Comparison of ENCODE assay signal across 8 cellular contexts in the genomic region with DNA sequence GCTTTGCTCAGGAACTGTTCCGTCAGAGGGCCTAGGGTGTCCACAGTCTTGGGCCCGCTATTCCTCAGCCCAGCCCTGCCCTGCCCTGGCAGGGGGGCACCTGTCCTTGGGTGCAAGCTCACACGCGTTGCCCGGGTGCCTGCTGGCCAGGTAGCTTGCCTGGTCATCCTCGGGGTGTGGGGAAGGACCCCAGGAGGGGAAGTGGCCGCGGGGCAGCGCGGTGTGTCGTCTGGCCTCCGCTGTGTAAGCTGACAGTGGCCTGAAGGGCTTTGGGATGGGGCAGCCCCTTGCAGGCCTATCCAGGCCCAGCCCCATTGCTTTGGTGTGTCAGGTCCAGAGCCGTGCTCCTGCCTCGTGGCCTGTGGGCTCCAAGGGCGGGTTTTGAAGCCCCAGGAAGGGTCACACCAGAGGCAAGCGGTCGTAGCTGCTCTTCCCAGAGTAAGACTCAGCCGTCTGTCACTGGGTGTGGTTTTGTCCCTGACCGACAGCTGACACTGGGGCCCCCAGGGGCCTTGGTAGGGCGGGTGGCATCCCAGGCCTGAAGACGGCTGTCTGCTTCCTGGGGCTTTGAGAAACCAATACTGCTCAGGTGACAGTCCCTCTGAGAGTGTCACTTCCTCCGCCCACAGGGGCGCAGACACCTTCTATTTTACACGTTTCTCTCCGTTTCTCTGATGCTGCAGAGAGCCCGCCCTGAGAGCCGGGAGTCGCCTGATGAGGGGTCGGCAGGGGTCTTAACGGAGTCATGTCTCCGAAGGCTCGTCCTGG.
DNase-seq lines count a peak whose midpoint lies in the region; ATAC-seq and TF ChIP-seq lines count a peak whose summit lies in the region.

No MANE protein-coding gene starts in this region.

- POLR2A ChIA-PET in activated naive CD8-positive, alpha-beta T cell treated with anti-CD3 and anti-CD28 coated beads, Interleukin-2, amount 10 ng/mL, durations not matched to agents 7 days and 5 days (lab: Charles Lee): interaction anchor here (0.7 to 4.3 kb wide), 14 partner anchors 9 to 105 kb away, joined by 3 to 36 read pairs (median 5); a partner anchor contains a TSS

- H3K27ac ChIP-seq in SJCRH30: peak overlapping the region; percentile 75
- peak overlapping the region; percentile 11 to 62 for H3K27ac ChIP-seq in testis

- peaks cover 2% of the 10 kb centered on the region for H3K36me3 Mint-ChIP-seq in activated naive CD8-positive, alpha-beta T cell treated with anti-CD3 and anti-CD28 coated beads, Interleukin-2, amount 10 ng/mL, durations not matched to agents 7 days and 5 days
- no peaks in the 10 kb centered on the region for H3K36me3 Mint-ChIP-seq in neural crest cell (ENCODE audit: low read depth)

- H3K9me3 ChIP-seq in SJCRH30 (replicated peaks) (no peaks in the 10 kb centered on the region), testis (no peaks in the 10 kb centered on the region)

- H3K27ac Mint-ChIP-seq in activated naive CD8-positive, alpha-beta T cell treated with anti-CD3 and anti-CD28 coated beads, Interleukin-2, amount 10 ng/mL, durations not matched to agents 7 days and 5 days: peak overlapping the region; percentile 96
- peak overlapping the region; percentile 50 for H3K27ac Mint-ChIP-seq in neural crest cell (ENCODE audit: unreplicated experiment)

- no peaks in the 10 kb centered on the region for H3K9me3 Mint-ChIP-seq in activated naive CD8-positive, alpha-beta T cell treated with anti-CD3 and anti-CD28 coated beads, Interleukin-2, amount 10 ng/mL, durations not matched to agents 7 days and 5 days
- H3K9me3 Mint-ChIP-seq in neural crest cell: no peaks in the 10 kb centered on the region

- intact Hi-C loops in testis (cut with DNase I; ENCODE audit: low total_unique reads): no loop called here

- H3K4me3 ChIP-seq in SJCRH30 (peak overlapping the region; percentile 41), testis (no peak overlapping the region)

- H3K27me3 ChIP-seq in SJCRH30 (no peaks in the 10 kb centered on the region), testis (no peaks in the 10 kb centered on the region)

- peak; percentile 60 to 62 for DNase-seq in SJCRH30
- DNase-seq in activated naive CD8-positive, alpha-beta T cell treated with anti-CD3 and anti-CD28 coated beads, Interleukin-2, amount 10 ng/mL, durations not matched to agents 7 days and 5 days: peak; percentile 78
- DNase-seq in neural crest cell (ENCODE audit: low read depth, low spot score): no peak
- DNase-seq in testis: no peak
- DNase-seq in SHP77 (lab: John Stamatoyannopoulos, UW): no peak
- no peak for DNase-seq in nucleus accumbens (lab: John Stamatoyannopoulos, UW)

- TF ChIP-seq CTCF in neural crest cell (conservative IDR thresholded peaks at IDR 0.05) (no peak), testis (IDR thresholded peaks at IDR 0.05) (no peak)

- TF ChIP-seq POLR2A in testis (IDR thresholded peaks at IDR 0.05): no peak

- H3K27me3 Mint-ChIP-seq in activated naive CD8-positive, alpha-beta T cell treated with anti-CD3 and anti-CD28 coated beads, Interleukin-2, amount 10 ng/mL, durations not matched to agents 7 days and 5 days: no peaks in the 10 kb centered on the region
- no peaks in the 10 kb centered on the region for H3K27me3 Mint-ChIP-seq in neural crest cell (ENCODE audit: low read depth)

- peak overlapping the region; percentile 76 for H3K4me3 Mint-ChIP-seq in activated naive CD8-positive, alpha-beta T cell treated with anti-CD3 and anti-CD28 coated beads, Interleukin-2, amount 10 ng/mL, durations not matched to agents 7 days and 5 days
- H3K4me3 Mint-ChIP-seq in neural crest cell: no peak overlapping the region

- ATAC-seq in GM18498 (IDR thresholded peaks at IDR 0.05; ENCODE audit: unreplicated experiment) (peak; percentile 78), HG02642 (IDR thresholded peaks at IDR 0.05; ENCODE audit: poor library complexity, unreplicated experiment) (peak; percentile 63)
- ATAC-seq in activated naive CD8-positive, alpha-beta T cell treated with anti-CD3 and anti-CD28 coated beads, Interleukin-2, amount 10 ng/mL, durations not matched to agents 7 days and 5 days (ENCODE audit: low read depth): peak; percentile 80

- 78 to 82% methylated on average over 15 to 23 of the region's 32 CpGs for WGBS in testis, 2 donors

- H3K4me1 Mint-ChIP-seq in activated naive CD8-positive, alpha-beta T cell treated with anti-CD3 and anti-CD28 coated beads, Interleukin-2, amount 10 ng/mL, durations not matched to agents 7 days and 5 days: peaks cover 31% of the 10 kb centered on the region
- peaks cover 11% of the 10 kb centered on the region for H3K4me1 Mint-ChIP-seq in neural crest cell

- H3K4me1 ChIP-seq in SJCRH30: peaks cover 21% of the 10 kb centered on the region
- H3K4me1 ChIP-seq in testis: peaks cover 34% of the 10 kb centered on the region

- H3K36me3 ChIP-seq in SJCRH30 (peaks cover 10% of the 10 kb centered on the region; the same call in 1 of the 2 replicates), testis (ENCODE audit: low read depth, missing control alignments) (no peaks in the 10 kb centered on the region)

Comparison
In these comparisons a context has a peak if more than half of its experiments do, and no peak if none do; other contexts are left out.
1. DNase-seq: peak in SJCRH30 (2 of 2) and activated naive CD8-positive, alpha-beta T cell treated with anti-CD3 and anti-CD28 coated beads, Interleukin-2, amount 10 ng/mL, durations not matched to agents 7 days and 5 days (single experiment); none in neural crest cell (single experiment), testis (single experiment), SHP77 (0 of 2) and nucleus accumbens (0 of 56).
2. Peak in every context shown above with its lines, with median percentiles within 50 percentile points of each other: ATAC-seq.